ENCODE assay signal across 14 cellular contexts in the genomic region with DNA sequence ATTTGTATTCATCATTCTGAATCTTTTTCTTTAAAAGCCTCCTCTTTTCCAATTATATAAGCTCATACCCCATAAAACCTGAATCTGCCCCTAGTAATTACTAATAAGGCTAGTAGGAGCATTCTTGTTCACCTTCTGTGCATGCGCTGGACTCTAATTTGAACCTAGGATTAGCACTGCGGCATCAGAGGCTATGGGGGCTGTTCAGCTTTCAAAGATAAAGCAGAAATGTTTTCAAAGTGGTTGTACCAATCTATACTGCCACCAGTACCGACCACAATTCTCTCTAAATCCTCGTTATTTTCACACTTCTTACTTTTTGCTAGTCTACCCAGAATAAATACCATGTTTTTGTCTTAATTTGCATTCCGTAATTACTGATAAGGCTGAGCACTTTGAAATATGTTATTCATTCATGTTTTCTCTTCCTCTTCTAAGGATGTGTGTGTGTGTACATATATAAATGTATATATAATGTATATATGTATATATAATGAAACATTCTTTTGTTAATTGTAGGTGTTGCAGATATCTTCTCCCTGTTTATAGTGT. TPM values are rescaled to one million over a fixed set of nuclear protein-coding genes. Genes with fewer than 3 reads are reported as not detected.
DNase-seq lines count a peak whose midpoint lies in the region; ATAC-seq, FAIRE-seq and TF ChIP-seq lines count a peak whose summit lies in the region.
"Had no signal": no experiment of that assay in that cellular context is flagged by ENCODE, and none has a peak within 500 bp of the region (broad histone marks: within the 10 kb centered on the region; RNA-seq: fewer than 3 reads in every experiment).

No MANE protein-coding gene starts in this region.

- peak overlapping the region; percentile 95; the same call in 1 of the 2 replicates for H3K4me3 ChIP-seq in OCI-LY3 (ENCODE audit: low read length)
- peak overlapping the region in 1 of 3 experiments; percentile 69 for H3K4me3 ChIP-seq in endothelial cell of umbilical vein (replicated peaks in 1 of 3; ENCODE audit: insufficient read depth in 1 of 3, low read depth in 1 of 3, low read length in 3 of 3)
- H3K4me3 ChIP-seq in smooth muscle cell, result peak overlapping the region; percentile 84

- H3K4me2 ChIP-seq in OCI-LY3 (ENCODE audit: low read length), result peak overlapping the region; percentile 82
- peak overlapping the region; percentile 96 for H3K4me2 ChIP-seq in endothelial cell of umbilical vein (ENCODE audit: insufficient read depth, low read length)
- peak overlapping the region; percentile 89 for H3K4me2 ChIP-seq in smooth muscle cell

- no peak for TF ChIP-seq POLR2A in endothelial cell of umbilical vein (IDR thresholded peaks at IDR 0.05; ENCODE audit: low read depth, low read length)

- FAIRE-seq in endothelial cell of umbilical vein (lab: Jason Lieb, UNC), result no peak
- FAIRE-seq: GM19239, urothelium cell line had no signal

- peaks cover 28% of the 10 kb centered on the region for H3K4me1 Mint-ChIP-seq in activated CD4-positive, alpha-beta T cell treated with anti-CD3 and anti-CD28 coated beads, Interleukin-2, amount 10 ng/mL, durations not matched to agents 7 days and 5 days

- no TSS peak for BruUV-seq in endothelial cell of umbilical vein (replicated peaks; lab: Mats Ljungman, UMichigan)

- H3K4me3 Mint-ChIP-seq in activated CD4-positive, alpha-beta T cell treated with anti-CD3 and anti-CD28 coated beads, Interleukin-2, amount 10 ng/mL, durations not matched to agents 7 days and 5 days, result peak overlapping the region; percentile 97

- H3F3A ChIP-seq in smooth muscle cell (ENCODE audit: low read depth), result peaks cover 13% of the 10 kb centered on the region

- no peaks in the 10 kb centered on the region for H3K27me3 ChIP-seq in OCI-LY3 (ENCODE audit: low read depth, low read length)
- no peaks in the 10 kb centered on the region for H3K27me3 ChIP-seq in endothelial cell of umbilical vein (ENCODE audit: control insufficient read depth in 2 of 2, insufficient read depth in 2 of 2, low read length in 2 of 2)
- H3K27me3 ChIP-seq in smooth muscle cell (ENCODE audit: low read depth), result no peaks in the 10 kb centered on the region
- H3K27me3 ChIP-seq: dorsolateral prefrontal cortex, neutrophil had no signal

- no peak overlapping the region for H2AFZ ChIP-seq in OCI-LY3 (ENCODE audit: low read depth, low read length)
- H2AFZ ChIP-seq in endothelial cell of umbilical vein (ENCODE audit: low read depth, low read length), result peak overlapping the region; percentile 57
- no peak overlapping the region for H2AFZ ChIP-seq in smooth muscle cell (ENCODE audit: low read depth)

- H3K27me3 Mint-ChIP-seq in activated CD4-positive, alpha-beta T cell treated with anti-CD3 and anti-CD28 coated beads, Interleukin-2, amount 10 ng/mL, durations not matched to agents 7 days and 5 days, result no peaks in the 10 kb centered on the region

- H3K9ac ChIP-seq in OCI-LY3 (ENCODE audit: low read length), result no peak overlapping the region
- H3K9ac ChIP-seq in endothelial cell of umbilical vein (replicated peaks; ENCODE audit: extremely low read depth, insufficient read depth, low read length), result peak overlapping the region; percentile 98
- H3K9ac ChIP-seq in smooth muscle cell (ENCODE audit: low read depth), result no peak overlapping the region

- H4K20me1 ChIP-seq in OCI-LY3 (ENCODE audit: insufficient read depth, low read length), result peaks cover 2% of the 10 kb centered on the region; the same call in 1 of the 2 replicates
- H4K20me1 ChIP-seq in endothelial cell of umbilical vein (replicated peaks; ENCODE audit: control insufficient read depth, extremely low read depth, insufficient read depth, low read length), result no peaks in the 10 kb centered on the region
- no peaks in the 10 kb centered on the region for H4K20me1 ChIP-seq in smooth muscle cell (ENCODE audit: low read depth)

- H3K9me1 ChIP-seq in endothelial cell of umbilical vein (replicated peaks; ENCODE audit: control insufficient read depth, extremely low read depth, insufficient read depth, low read length), result no peaks in the 10 kb centered on the region

- no peak for DNase-seq in activated CD4-positive, alpha-beta T cell treated with anti-CD3 and anti-CD28 coated beads, Interleukin-2, amount 10 ng/mL, durations not matched to agents 7 days and 5 days
- no peak for DNase-seq in activated CD4-positive, alpha-beta T cell treated with anti-CD3 and anti-CD28 coated beads, Interleukin-2, amount 50 U/mL, for 48 hours
- DNase-seq in endothelial cell of umbilical vein (ENCODE audit: low read depth, low spot score) (no peak), smooth muscle cell (lab: John Stamatoyannopoulos, UW; ENCODE audit: unreplicated experiment) (no peak), epidermal melanocyte (ENCODE audit: insufficient read length, low spot score) (no peak), NCI-H510A (lab: John Stamatoyannopoulos, UW) (no peak)
- DNase-seq: activated naive CD4-positive, alpha-beta T cell treated with anti-CD3 and anti-CD28 coated beads, Interleukin-2, amount 50 U/mL, for 16 hours; dorsolateral prefrontal cortex; NCI-H2107 had no signal

- H3K27ac ChIP-seq in OCI-LY3 (ENCODE audit: low read length) (no peak overlapping the region), endothelial cell of umbilical vein (ENCODE audit: insufficient read depth, low read depth, low read length) (no peak overlapping the region), smooth muscle cell (ENCODE audit: low read depth) (peak overlapping the region; percentile 100)

- peaks cover 5% of the 10 kb centered on the region for H3K36me3 ChIP-seq in OCI-LY3 (replicated peaks; ENCODE audit: low read depth, low read length)
- H3K36me3 ChIP-seq in endothelial cell of umbilical vein (ENCODE audit: control insufficient read depth in 2 of 2, extremely low read depth in 1 of 2, insufficient read depth in 2 of 2, low read length in 2 of 2), result no peaks in the 10 kb centered on the region
- no peaks in the 10 kb centered on the region for H3K36me3 ChIP-seq in smooth muscle cell (ENCODE audit: low read depth)

- WGBS in smooth muscle cell (ENCODE audit: low lambda C conversion rate), result 87% methylated on average over 5 of the region's 5 CpGs

- dilution Hi-C loops in endothelial cell of umbilical vein (cut with MboI; ENCODE audit: extremely low pct_ligation_motif_present, low sequenced_read_pairs), result no loop called here

- intact Hi-C loops in endothelial cell of umbilical vein (cut with micrococcal nuclease), result no loop called here

- TF ChIP-seq CTCF in OCI-LY3 (IDR thresholded peaks at IDR 0.05; ENCODE audit: low read depth, low read length), result no peak
- TF ChIP-seq CTCF in endothelial cell of umbilical vein (IDR thresholded peaks at IDR 0.05; ENCODE audit: extremely low read depth in 1 of 2, insufficient read depth in 1 of 2, low read depth in 1 of 2, low read length in 2 of 2), result no peak
- no peak for TF ChIP-seq CTCF in smooth muscle cell (IDR thresholded peaks at IDR 0.05; ENCODE audit: borderline replicate concordance, insufficient read depth, poor library complexity, severe bottlenecking)

- no peak for ATAC-seq in GM21447 (IDR thresholded peaks at IDR 0.05; ENCODE audit: unreplicated experiment)

- CTCF ChIA-PET in activated CD4-positive, alpha-beta T cell treated with anti-CD3 and anti-CD28 coated beads, Interleukin-2, amount 10 ng/mL, durations not matched to agents 7 days and 5 days (lab: Charles Lee), result interaction anchor here (1.4 to 1.5 kb wide), 2 partner anchors 49 to 61 kb away, joined by 4 to 9 read pairs; no protein-coding TSS in a partner anchor
- CTCF ChIA-PET in endothelial cell of umbilical vein (lab: Charles Lee), result interaction anchor here (1.2 to 2.9 kb wide), 5 partner anchors 46 to 132 kb away, joined by 3 to 40 read pairs (median 11); a partner anchor contains a TSS

- no peaks in the 10 kb centered on the region for H3K9me3 Mint-ChIP-seq in activated CD4-positive, alpha-beta T cell treated with anti-CD3 and anti-CD28 coated beads, Interleukin-2, amount 10 ng/mL, durations not matched to agents 7 days and 5 days

- H3K27ac Mint-ChIP-seq in activated CD4-positive, alpha-beta T cell treated with anti-CD3 and anti-CD28 coated beads, Interleukin-2, amount 10 ng/mL, durations not matched to agents 7 days and 5 days, result no peak overlapping the region

- H3K4me1 ChIP-seq in OCI-LY3 (ENCODE audit: low read length), result peaks cover 15% of the 10 kb centered on the region
- peaks cover 24% of the 10 kb centered on the region for H3K4me1 ChIP-seq in endothelial cell of umbilical vein (ENCODE audit: control insufficient read depth, extremely low read depth, insufficient read depth, low read length)
- H3K4me1 ChIP-seq in smooth muscle cell (ENCODE audit: low read depth), result peaks cover 20% of the 10 kb centered on the region

- H3K79me2 ChIP-seq in OCI-LY3 (ENCODE audit: low read length), result peaks cover 29% of the 10 kb centered on the region
- H3K79me2 ChIP-seq in endothelial cell of umbilical vein (ENCODE audit: control insufficient read depth, insufficient read depth, low read length), result peaks cover 7% of the 10 kb centered on the region
- H3K79me2 ChIP-seq in smooth muscle cell (ENCODE audit: low read depth), result peaks cover 26% of the 10 kb centered on the region

- H3K36me3 Mint-ChIP-seq in activated CD4-positive, alpha-beta T cell treated with anti-CD3 and anti-CD28 coated beads, Interleukin-2, amount 10 ng/mL, durations not matched to agents 7 days and 5 days (ENCODE audit: low read depth), result peaks cover 6% of the 10 kb centered on the region

- H3K9me3 ChIP-seq in OCI-LY3 (ENCODE audit: insufficient read depth, low read length), result no peaks in the 10 kb centered on the region
- no peaks in the 10 kb centered on the region for H3K9me3 ChIP-seq in endothelial cell of umbilical vein (replicated peaks; ENCODE audit: control insufficient read depth, insufficient read depth, low read length)
- no peaks in the 10 kb centered on the region for H3K9me3 ChIP-seq in smooth muscle cell (replicated peaks; ENCODE audit: low read depth)
- H3K9me3 ChIP-seq: neutrophil had no signal

- POLR2A ChIA-PET in activated CD4-positive, alpha-beta T cell treated with anti-CD3 and anti-CD28 coated beads, Interleukin-2, amount 10 ng/mL, durations not matched to agents 7 days and 5 days (lab: Charles Lee), result interaction anchor here (2.3 kb wide), 1 partner anchor 49 kb away, joined by 9 read pairs; no protein-coding TSS in a partner anchor
- POLR2A ChIA-PET in endothelial cell of umbilical vein (lab: Charles Lee), result interaction anchor here (2.5 kb wide), 1 partner anchor 67 kb away, joined by 13 read pairs; a partner anchor contains a TSS

RNA-seq across cellular contexts. Expression of a gene that starts 1.6 kb away (rescaled TPM):
- 10 to 100 TPM; 25.7 to 26.7 TPM for total RNA-seq in activated CD4-positive, alpha-beta T cell treated with anti-CD3 and anti-CD28 coated beads, Interleukin-2, amount 10 ng/mL, durations not matched to agents 7 days and 5 days
- total RNA-seq in endothelial cell of umbilical vein (17.6 and 17.7 TPM in 2 replicates), smooth muscle cell (21.8 and 22.5 TPM in 2 replicates)
- polyA plus RNA-seq in endothelial cell of umbilical vein (6.6 and 8.1 TPM in 2 replicates), smooth muscle cell (7.7 and 12.4 TPM in 2 replicates)
- polyA plus RNA-seq in endothelial cell of umbilical vein (2011; cell fraction: cytosol; rRNA removed), result 9.5 and 11.2 TPM in 2 replicates
- 13.4 and 18.5 TPM in 2 replicates for polyA plus RNA-seq in endothelial cell of umbilical vein (2011; cell fraction: nucleus; rRNA removed)
- 7.2 and 10.8 TPM in 2 replicates for polyA plus RNA-seq in endothelial cell of umbilical vein (2012)
- 5.6 and 11.1 TPM in 2 replicates for polyA minus RNA-seq in endothelial cell of umbilical vein
- 24.7 TPM for polyA minus RNA-seq in endothelial cell of umbilical vein (2011; cell fraction: cytosol; rRNA and poly(A)+ RNA removed)
- 9.5 and 11.3 TPM in 2 replicates for polyA minus RNA-seq in endothelial cell of umbilical vein (2011; cell fraction: nucleus; rRNA and poly(A)+ RNA removed)

RNA-seq across cellular contexts. Expression of a gene that starts 50.8 kb away (rescaled TPM):
- 10 to 100 TPM; 31.6 to 34.6 TPM for total RNA-seq in activated CD4-positive, alpha-beta T cell treated with anti-CD3 and anti-CD28 coated beads, Interleukin-2, amount 10 ng/mL, durations not matched to agents 7 days and 5 days
- total RNA-seq in endothelial cell of umbilical vein, result 12.6 and 13.8 TPM in 2 replicates
- 1.0 and 1.5 TPM in 2 replicates for polyA plus RNA-seq in endothelial cell of umbilical vein
- polyA plus RNA-seq in endothelial cell of umbilical vein (2011; cell fraction: cytosol; rRNA removed), result 2.7 and 2.8 TPM in 2 replicates
- 4.9 and 9.2 TPM in 2 replicates for polyA plus RNA-seq in endothelial cell of umbilical vein (2011; cell fraction: nucleus; rRNA removed)
- polyA plus RNA-seq in endothelial cell of umbilical vein (2012), result 3.1 and 7.2 TPM in 2 replicates
- 2.5 and 2.9 TPM in 2 replicates for polyA minus RNA-seq in endothelial cell of umbilical vein
- polyA minus RNA-seq in endothelial cell of umbilical vein (2011; cell fraction: cytosol; rRNA and poly(A)+ RNA removed), result 17.1 TPM
- 4.7 and 8.8 TPM in 2 replicates for polyA minus RNA-seq in endothelial cell of umbilical vein (2011; cell fraction: nucleus; rRNA and poly(A)+ RNA removed)
- 1.3 and 2.5 TPM in 2 replicates for total RNA-seq in smooth muscle cell
- polyA plus RNA-seq in smooth muscle cell, result 0.76 and 0.93 TPM in 2 replicates
